9 cellular contexts compared by ENCODE assay signal in genomic region chr12:24821691-24822090, GRCh38.
DNase-seq lines count a peak whose midpoint lies in the region; ATAC-seq and TF ChIP-seq lines count a peak whose summit lies in the region.
"Had no signal": no experiment of that assay in that cellular context is flagged by ENCODE, and none has a peak within 500 bp of the region (broad histone marks: within the 10 kb centered on the region; RNA-seq: fewer than 3 reads in every experiment).

No MANE protein-coding gene starts in this region.

- no peaks in the 10 kb centered on the region for H3K23me2 ChIP-seq in H9 (ENCODE audit: insufficient read length, low read depth, low read length, poor library complexity, severe bottlenecking)

- H3K4me1 ChIP-seq in H9 (ENCODE audit: insufficient read depth, low read length), result no peaks in the 10 kb centered on the region

- no CpG with 5 or more reads among the region's 3 CpGs for WGBS in H9 (ENCODE audit: extremely low coverage, insufficient read length, low lambda C conversion rate)

- no peak overlapping the region for H3K9ac ChIP-seq in H9 (ENCODE audit: extremely low read depth, insufficient read length, low read length)

- H3K18ac ChIP-seq in H9 (ENCODE audit: insufficient read length, low read depth, low read length), result no peak overlapping the region

- H2BK20ac ChIP-seq in H9 (ENCODE audit: low read depth, low read length, poor library complexity, severe bottlenecking), result no peak overlapping the region

- H3K79me1 ChIP-seq in H9 (ENCODE audit: insufficient read depth, low read depth, low read length, poor library complexity, severe bottlenecking), result no peaks in the 10 kb centered on the region

- no peak overlapping the region for H3K23ac ChIP-seq in H9 (ENCODE audit: insufficient read length, low read depth, low read length)

- H3K14ac ChIP-seq in H9 (ENCODE audit: insufficient read depth, low read length), result no peak overlapping the region

- TF ChIP-seq CTCF in WERI-Rb-1 (IDR thresholded peaks at IDR 0.05; ENCODE audit: low read depth, low read length) (no peak), H9 (conservative IDR thresholded peaks at IDR 0.05) (no peak)

- H2BK12ac ChIP-seq in H9 (ENCODE audit: insufficient read length, low read depth, low read length), result no peak overlapping the region

- no peak overlapping the region for H3T11ph ChIP-seq in H9 (ENCODE audit: low read length)

- no peaks in the 10 kb centered on the region for H3K9me3 Mint-ChIP-seq in H9

- H3K36me3 ChIP-seq in WERI-Rb-1, result no peaks in the 10 kb centered on the region

- no peaks in the 10 kb centered on the region for H3K27me3 Mint-ChIP-seq in H9 (ENCODE audit: low read depth)

- H3K27ac Mint-ChIP-seq in H9, result peak overlapping the region in 1 of 3 experiments; percentile 41; a peak in 1 of 7 replicates

- H4K20me1 ChIP-seq in H9 (ENCODE audit: control insufficient read depth, insufficient read depth, insufficient read length), result no peaks in the 10 kb centered on the region

- peaks cover 37 to 78% (median 71%) of the 10 kb centered on the region in 3 experiments; a peak in 6 of 7 replicates for H3K36me3 Mint-ChIP-seq in H9 (ENCODE audit: insufficient read depth in 1 of 3, low read depth in 3 of 3)

- no peak overlapping the region for H2BK120ac ChIP-seq in H9 (ENCODE audit: low read depth, low read length, poor library complexity, severe bottlenecking)

- H2AFZ ChIP-seq in H9 (ENCODE audit: low read length), result no peak overlapping the region

- peak; percentile 9 for DNase-seq in GM03348 (ENCODE audit: low spot score)
- peak; percentile 39 for DNase-seq in epithelial cell of prostate (ENCODE audit: low read depth, low spot score)
- DNase-seq in WERI-Rb-1, result no peak
- no peak for DNase-seq in NCI-H1436 (lab: John Stamatoyannopoulos, UW)
- DNase-seq in H9, result no peak
- no peak for DNase-seq in globus pallidus (ENCODE audit: low spot score)
- DNase-seq: mucosa of descending colon had no signal

- H4K5ac ChIP-seq in H9 (ENCODE audit: insufficient read length, low read depth, low read length), result no peak overlapping the region

- no peak overlapping the region for H3K4me3 Mint-ChIP-seq in H9

- ATAC-seq in GM21360 (IDR thresholded peaks at IDR 0.05; ENCODE audit: unreplicated experiment), result peak; percentile 46
- peak; percentile 47 for ATAC-seq in HG03342 (IDR thresholded peaks at IDR 0.05; ENCODE audit: unreplicated experiment)

- no peak overlapping the region for H2AK5ac ChIP-seq in H9 (ENCODE audit: insufficient read length, low read length)

- H3K4me2 ChIP-seq in H9 (ENCODE audit: insufficient read depth, insufficient read length, low read length), result no peak overlapping the region

- no peak overlapping the region for H3K4ac ChIP-seq in H9 (ENCODE audit: low read depth, low read length)

- H3K79me2 ChIP-seq in H9 (ENCODE audit: insufficient read depth, low read length), result no peaks in the 10 kb centered on the region

- peak overlapping the region; percentile 4 for H3K27ac ChIP-seq in epithelial cell of prostate
- H3K27ac ChIP-seq in WERI-Rb-1, result no peak overlapping the region
- no peak overlapping the region for H3K27ac ChIP-seq in H9 (ENCODE audit: insufficient read length, low read depth, low read length)

- no peak overlapping the region for H2BK5ac ChIP-seq in H9 (ENCODE audit: insufficient read length, low read length)

- H4K91ac ChIP-seq in H9 (ENCODE audit: insufficient read length, low read depth, low read length), result no peak overlapping the region

- H3K9me3 ChIP-seq in WERI-Rb-1 (ENCODE audit: severe bottlenecking), result no peaks in the 10 kb centered on the region
- H3K9me3 ChIP-seq in H9 (ENCODE audit: control insufficient read depth, low read depth, low read length), result no peaks in the 10 kb centered on the region
- H3K9me3 ChIP-seq: mucosa of descending colon had no signal

- H3K4me1 Mint-ChIP-seq in H9, result peaks cover 0 to 6% of the 10 kb centered on the region in 2 experiments; a peak in 2 of 4 replicates

- H2BK15ac ChIP-seq in H9 (ENCODE audit: low read depth, low read length), result no peak overlapping the region

- no peak overlapping the region for H3K56ac ChIP-seq in H9 (ENCODE audit: insufficient read length, low read depth, low read length)

- H4K8ac ChIP-seq in H9 (replicated peaks; ENCODE audit: insufficient read length, low read depth, low read length), result no peak overlapping the region

- H3K27me3 ChIP-seq in WERI-Rb-1 (ENCODE audit: insufficient read depth, low read depth, severe bottlenecking) (no peaks in the 10 kb centered on the region), H9 (ENCODE audit: insufficient read depth, low read length) (no peaks in the 10 kb centered on the region)

- H3K4me3 ChIP-seq in WERI-Rb-1 (ENCODE audit: low read depth, low read length), result no peak overlapping the region
- H3K4me3 ChIP-seq: mucosa of descending colon had no signal

Comparison
In these comparisons a context has a peak if more than half of its experiments do, and no peak if none do; other contexts are left out.
1. DNase-seq: peak in GM03348 (single experiment) and epithelial cell of prostate (single experiment); none in WERI-Rb-1 (single experiment), NCI-H1436 (single experiment), H9 (single experiment) and globus pallidus (single experiment).